Comparison of ENCODE assay signal across 10 cellular contexts in the genomic region with DNA sequence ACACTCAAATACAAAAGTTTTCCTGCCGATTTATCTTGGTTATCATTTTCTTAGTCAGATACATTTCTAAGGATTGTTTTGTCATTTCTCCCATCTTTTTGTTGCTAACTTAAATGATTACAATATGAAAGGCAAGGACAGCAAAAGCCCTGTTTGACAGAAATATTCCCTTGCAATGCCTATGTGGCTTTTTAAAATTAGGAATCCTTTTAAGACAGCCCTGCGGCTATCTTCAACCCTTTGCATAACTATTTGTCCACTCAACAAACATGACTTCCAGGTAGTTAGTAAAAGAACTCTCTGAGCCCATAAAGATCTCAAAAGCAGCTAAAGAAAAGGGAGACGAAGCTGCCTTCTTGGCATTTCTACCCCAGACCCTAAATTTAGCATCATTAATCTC.
"Had no signal": no experiment of that assay in that cellular context is flagged by ENCODE, and none has a peak within 500 bp of the region (broad histone marks: within the 10 kb centered on the region; RNA-seq: fewer than 3 reads in every experiment).

No MANE protein-coding gene starts in this region.

- H3K4me1 ChIP-seq: HAP-1 had no signal

- H3K36me3 ChIP-seq: HAP-1 had no signal

- H3K27ac ChIP-seq: GM23248 had no signal

- FAIRE-seq: H1, H54 had no signal

- H3K4me3 ChIP-seq: GM23248, GM23338, HAP-1 had no signal

- H3K9ac ChIP-seq: GM23248 had no signal

- H2AFZ ChIP-seq: GM23248, GM23338 had no signal

- H3K9me3 ChIP-seq: HAP-1 had no signal

- H3K4me2 ChIP-seq: GM23338 had no signal

- DNase-seq: GM23248, GOT3, H7, H9, HCEC 1CT, HFFc6 had no signal
